19 cellular contexts compared by ENCODE assay signal in genomic region chr5:67921004-67921601, GRCh38.
DNase-seq lines count a peak whose midpoint lies in the region; ATAC-seq and TF ChIP-seq lines count a peak whose summit lies in the region.
"Had no signal": no experiment of that assay in that cellular context is flagged by ENCODE, and none has a peak within 500 bp of the region (broad histone marks: within the 10 kb centered on the region; RNA-seq: fewer than 3 reads in every experiment).

No MANE protein-coding gene starts in this region.

- H3K9me3 Mint-ChIP-seq in T-helper 2 cell treated with Interferon-gamma antibody and Interleukin-4, amounts not matched to agents 5 μg/mL and 100 μg/mL, for 36 hours: no peaks in the 10 kb centered on the region

- DNase-seq in DMS79 treated with DMSO at 0.1 percent for 48 hours (lab: John Stamatoyannopoulos, UW) (peak; percentile 3), DMS79 (lab: John Stamatoyannopoulos, UW) (no peak), fibroblast of pulmonary artery (ENCODE audit: low read depth) (peak; percentile 14), retinal pigment epithelial cell (ENCODE audit: low read depth) (peak; percentile 12), foreskin keratinocyte (no peak), T-helper 2 cell (no peak), GM19238 (ENCODE audit: insufficient read length, low spot score) (no peak)
- no peak for DNase-seq in T-helper 2 cell treated with Interferon-gamma antibody and Interleukin-4, amounts not matched to agents 5 μg/mL and 100 μg/mL, for 36 hours (ENCODE audit: low spot score)
- DNase-seq: 8988T, DMS 273 treated with DMSO at 0.1 percent for 48 hours, GF-D8, MV-4-11, NCI-H187, NCI-H2107, NCI-H2227 treated with DMSO at 0.1 percent for 48 hours, NCI-H510A treated with DMSO at 0.1 percent for 48 hours, NCI-H774 had no signal

- H3K27me3 Mint-ChIP-seq in T-helper 2 cell treated with Interferon-gamma antibody and Interleukin-4, amounts not matched to agents 5 μg/mL and 100 μg/mL, for 36 hours (ENCODE audit: low read depth): no peaks in the 10 kb centered on the region

- H3K36me3 Mint-ChIP-seq in T-helper 2 cell treated with Interferon-gamma antibody and Interleukin-4, amounts not matched to agents 5 μg/mL and 100 μg/mL, for 36 hours (ENCODE audit: low read depth): no peaks in the 10 kb centered on the region

- no peak overlapping the region for H3K4me3 ChIP-seq in fibroblast of pulmonary artery (replicated peaks; ENCODE audit: low read depth, low read length)
- H3K4me3 ChIP-seq in retinal pigment epithelial cell (ENCODE audit: low read length): no peak overlapping the region

- no peak overlapping the region for H3K27ac Mint-ChIP-seq in T-helper 2 cell treated with Interferon-gamma antibody and Interleukin-4, amounts not matched to agents 5 μg/mL and 100 μg/mL, for 36 hours
- H3K27ac Mint-ChIP-seq: B cell had no signal

- no peaks in the 10 kb centered on the region for H3K4me1 Mint-ChIP-seq in T-helper 2 cell treated with Interferon-gamma antibody and Interleukin-4, amounts not matched to agents 5 μg/mL and 100 μg/mL, for 36 hours (ENCODE audit: low read depth)
- H3K4me1 Mint-ChIP-seq: B cell had no signal

- no peaks in the 10 kb centered on the region for H3K27me3 ChIP-seq in foreskin keratinocyte

- H3K27ac ChIP-seq in foreskin keratinocyte: no peak overlapping the region

- H3K4me1 ChIP-seq in foreskin keratinocyte: no peaks in the 10 kb centered on the region

- no peak overlapping the region for H3K4me3 Mint-ChIP-seq in T-helper 2 cell treated with Interferon-gamma antibody and Interleukin-4, amounts not matched to agents 5 μg/mL and 100 μg/mL, for 36 hours
- H3K4me3 Mint-ChIP-seq: B cell had no signal

- TF ChIP-seq CTCF in fibroblast of pulmonary artery (IDR thresholded peaks at IDR 0.05; ENCODE audit: low read length, missing control alignments): no peak
- TF ChIP-seq CTCF in retinal pigment epithelial cell (conservative IDR thresholded peaks at IDR 0.05; ENCODE audit: low read depth, low read length): no peak
- TF ChIP-seq CTCF in foreskin keratinocyte (conservative IDR thresholded peaks at IDR 0.05): no peak

- no peak for ATAC-seq in foreskin keratinocyte
- ATAC-seq: Right ventricle myocardium inferior had no signal

Comparison
In these comparisons a context has a peak if more than half of its experiments do, and no peak if none do; other contexts are left out.
1. DNase-seq: peak in DMS79 treated with DMSO at 0.1 percent for 48 hours (single experiment), fibroblast of pulmonary artery (single experiment) and retinal pigment epithelial cell (single experiment); none in DMS79 (single experiment), foreskin keratinocyte (0 of 2), T-helper 2 cell (0 of 5), T-helper 2 cell treated with Interferon-gamma antibody and Interleukin-4, amounts not matched to agents 5 μg/mL and 100 μg/mL, for 36 hours (single experiment) and GM19238 (single experiment).